In genomic region chr16:72833491-72833890, GRCh38 we compare ENCODE assay signal across 18 cellular contexts.
"Had no signal": no experiment of that assay in that cellular context is flagged by ENCODE, and none has a peak within 500 bp of the region (broad histone marks: within the 10 kb centered on the region; RNA-seq: fewer than 3 reads in every experiment).

No MANE protein-coding gene starts in this region.

- H3K4me3 ChIP-seq: colonic mucosa, esophagus squamous epithelium had no signal

- H3K27me3 ChIP-seq: colonic mucosa, esophagus squamous epithelium had no signal

- DNase-seq: activated CD4-positive, alpha-beta T cell treated with anti-CD3 and anti-CD28 coated beads, Interleukin-2, amount 10 ng/mL, durations not matched to agents 7 days and 5 days; activated CD4-positive, CD25-positive, alpha-beta regulatory T cell; activated CD8-positive, alpha-beta memory T cell treated with anti-CD3 and anti-CD28 coated beads, Interleukin-2, amount 50 U/mL, for 48 hours; activated gamma-delta T cell; activated T-cell treated with anti-CD3 and anti-CD28 coated beads, Interleukin-2, amount 50 U/mL, for 72 hours; caudate nucleus; colonic mucosa; effector CD4-positive, alpha-beta T cell; esophagus squamous epithelium; glutamatergic neuron; hypothalamus; occipital lobe; stimulated activated CD4-positive, alpha-beta T cell treated with anti-CD3 and anti-CD28 coated beads, Interleukin-4, amount 100 ng/mL, for 1 hour; stimulated activated naive B cell treated with anti-CD40 and anti-IgM and Interleukin-4, amounts not matched to agents 10 μg/mL and 1 μg/mL and 100 μg/mL, for 72 hours; substantia nigra; SW 1271; trophoblast cell had no signal

- H3K36me3 ChIP-seq: colonic mucosa had no signal

- H3K9me3 ChIP-seq: colonic mucosa, esophagus squamous epithelium had no signal

- ATAC-seq: activated naive CD4-positive, alpha-beta T cell treated with anti-CD3 and anti-CD28 coated beads, Interleukin-2, amount 50 U/mL, for 72 hours; activated T-cell treated with anti-CD3 and anti-CD28 coated beads, Interleukin-2, amount 50 U/mL, for 72 hours had no signal

- H3K27ac ChIP-seq: colonic mucosa, esophagus squamous epithelium had no signal
